16 cellular contexts compared by ENCODE assay signal in genomic region chr3:180678231-180678630, GRCh38. TPM values are rescaled to one million over a fixed set of nuclear protein-coding genes. Genes with fewer than 3 reads are reported as not detected.
DNase-seq lines count a peak whose midpoint lies in the region; ATAC-seq and TF ChIP-seq lines count a peak whose summit lies in the region.
"Had no signal": no experiment of that assay in that cellular context is flagged by ENCODE, and none has a peak within 500 bp of the region (broad histone marks: within the 10 kb centered on the region; RNA-seq: fewer than 3 reads in every experiment).

No MANE protein-coding gene starts in this region.

- TF ChIP-seq CTCF in endothelial cell (IDR thresholded peaks at IDR 0.05; ENCODE audit: unreplicated experiment) (no peak), testis (IDR thresholded peaks at IDR 0.05) (no peak)

- H3K4me1 Mint-ChIP-seq in activated T-cell treated with anti-CD3 and anti-CD28 coated beads, Interleukin-2, amount 50 U/mL, for 72 hours (ENCODE audit: low read depth), result peaks cover 15% of the 10 kb centered on the region
- peaks cover 19% of the 10 kb centered on the region for H3K4me1 Mint-ChIP-seq in activated T-cell treated with anti-CD3 and anti-CD28 coated beads, Interleukin-2, amount 50 U/mL, for 4 hours (ENCODE audit: low read depth)
- H3K4me1 Mint-ChIP-seq in endothelial cell (ENCODE audit: unreplicated experiment), result peaks cover 4% of the 10 kb centered on the region

- no peak for ATAC-seq in activated T-cell treated with anti-CD3 and anti-CD28 coated beads, Interleukin-2, amount 50 U/mL, for 72 hours (replicated peaks in 1 of 2)
- no peak for ATAC-seq in activated T-cell treated with anti-CD3 and anti-CD28 coated beads, Interleukin-2, amount 50 U/mL, for 4 hours

- H3K36me3 Mint-ChIP-seq in activated T-cell treated with anti-CD3 and anti-CD28 coated beads, Interleukin-2, amount 50 U/mL, for 72 hours (ENCODE audit: insufficient read depth in 2 of 2), result no peaks in the 10 kb centered on the region
- no peaks in the 10 kb centered on the region for H3K36me3 Mint-ChIP-seq in activated T-cell treated with anti-CD3 and anti-CD28 coated beads, Interleukin-2, amount 50 U/mL, for 4 hours (ENCODE audit: insufficient read depth)
- H3K36me3 Mint-ChIP-seq in endothelial cell (ENCODE audit: low read depth, unreplicated experiment), result no peaks in the 10 kb centered on the region
- H3K36me3 Mint-ChIP-seq: T-cell had no signal

- no peak for TF ChIP-seq POLR2A in testis (IDR thresholded peaks at IDR 0.05)

- no peak for DNase-seq in activated T-cell treated with anti-CD3 and anti-CD28 coated beads, Interleukin-2, amount 50 U/mL, for 72 hours
- DNase-seq in activated T-cell treated with anti-CD3 and anti-CD28 coated beads, Interleukin-2, amount 50 U/mL, for 4 hours, result no peak
- DNase-seq in NAMALWA (ENCODE audit: low spot score) (peak; percentile 6), endothelial cell (ENCODE audit: low spot score) (no peak), testis (no peak), SKM-1 treated with dmso at 0.1 percent for 144 hours (lab: John Stamatoyannopoulos, UW; ENCODE audit: unreplicated experiment) (no peak), dermis blood vessel endothelial cell (no peak), COLO668 (lab: John Stamatoyannopoulos, UW; ENCODE audit: unreplicated experiment) (no peak)
- DNase-seq: activated CD4-positive, alpha-beta T cell treated with anti-CD3 and anti-CD28 coated beads for 48 hours; activated T-cell treated with anti-CD3 and anti-CD28 coated beads, Interleukin-2, amount 50 U/mL, for 48 hours; brain microvascular endothelial cell; occipital lobe; T-cell; thyroid gland had no signal

- H3K27me3 Mint-ChIP-seq in activated T-cell treated with anti-CD3 and anti-CD28 coated beads, Interleukin-2, amount 50 U/mL, for 72 hours (ENCODE audit: low read depth), result peaks cover 38% of the 10 kb centered on the region
- H3K27me3 Mint-ChIP-seq in activated T-cell treated with anti-CD3 and anti-CD28 coated beads, Interleukin-2, amount 50 U/mL, for 4 hours (ENCODE audit: low read depth), result peaks cover 52% of the 10 kb centered on the region
- peaks cover 5% of the 10 kb centered on the region for H3K27me3 Mint-ChIP-seq in endothelial cell (ENCODE audit: unreplicated experiment)

- intact Hi-C loops in testis (cut with DNase I; ENCODE audit: low total_unique reads), result no loop called here

- no peak overlapping the region for H3K27ac Mint-ChIP-seq in activated T-cell treated with anti-CD3 and anti-CD28 coated beads, Interleukin-2, amount 50 U/mL, for 72 hours
- no peak overlapping the region for H3K27ac Mint-ChIP-seq in endothelial cell (ENCODE audit: unreplicated experiment)
- H3K27ac Mint-ChIP-seq: T-cell had no signal

- H3K36me3 ChIP-seq in testis (ENCODE audit: low read depth, missing control alignments), result no peaks in the 10 kb centered on the region
- H3K36me3 ChIP-seq: brain microvascular endothelial cell, thyroid gland had no signal

- peaks cover 5% of the 10 kb centered on the region for H3K4me1 ChIP-seq in testis
- H3K4me1 ChIP-seq: A549 had no signal

- no peaks in the 10 kb centered on the region for H3K9me3 Mint-ChIP-seq in activated T-cell treated with anti-CD3 and anti-CD28 coated beads, Interleukin-2, amount 50 U/mL, for 72 hours
- H3K9me3 Mint-ChIP-seq in activated T-cell treated with anti-CD3 and anti-CD28 coated beads, Interleukin-2, amount 50 U/mL, for 4 hours, result no peaks in the 10 kb centered on the region
- H3K9me3 Mint-ChIP-seq in endothelial cell (ENCODE audit: unreplicated experiment), result no peaks in the 10 kb centered on the region

- H3K4me3 Mint-ChIP-seq in activated T-cell treated with anti-CD3 and anti-CD28 coated beads, Interleukin-2, amount 50 U/mL, for 72 hours, result peak overlapping the region; percentile 91 to 97
- H3K4me3 Mint-ChIP-seq in activated T-cell treated with anti-CD3 and anti-CD28 coated beads, Interleukin-2, amount 50 U/mL, for 4 hours, result no peak overlapping the region
- peak overlapping the region; percentile 96 for H3K4me3 Mint-ChIP-seq in endothelial cell (ENCODE audit: unreplicated experiment)

- peak overlapping the region; percentile 61 to 82 for H3K4me3 ChIP-seq in testis

- H3K27me3 ChIP-seq in testis, result no peaks in the 10 kb centered on the region
- H3K27me3 ChIP-seq: thyroid gland had no signal

- H3K27ac ChIP-seq in testis, result no peak overlapping the region
- H3K27ac ChIP-seq: A549, brain microvascular endothelial cell, thyroid gland had no signal

- WGBS in testis, 2 donors, result 8 to 13% methylated on average over 8 of the region's 8 CpGs

- H3K9me3 ChIP-seq in testis, result no peaks in the 10 kb centered on the region
- H3K9me3 ChIP-seq: A549, thyroid gland had no signal

RNA-seq across cellular contexts. Expression of gene CCDC39, which starts 1.1 kb away (rescaled TPM):
- total RNA-seq in activated T-cell treated with anti-CD3 and anti-CD28 coated beads, Interleukin-2, amount 50 U/mL, for 72 hours, result not detected
- total RNA-seq in activated T-cell treated with anti-CD3 and anti-CD28 coated beads, Interleukin-2, amount 50 U/mL, for 4 hours, result not detected
- 0.46 TPM for total RNA-seq in endothelial cell (ENCODE audit: unreplicated experiment)
- total RNA-seq in testis, result 1 to 10 TPM; 3.5 to 7.4 TPM
- 4.3 TPM for polyA plus RNA-seq in testis (ENCODE audit: insufficient read depth, low read depth, low replicate concordance)
- total RNA-seq in dermis blood vessel endothelial cell, result under 0.01 and 0.34 TPM in 2 replicates
- total RNA-seq: MCF 10A, T-cell had no signal
- polyA plus RNA-seq: A549 had no signal
